Comparison of ENCODE assay signal across 12 cellular contexts in genomic region chr16:28936784-28937155, GRCh38. TPM values are rescaled to one million over a fixed set of nuclear protein-coding genes. Genes with fewer than 3 reads are reported as not detected.
DNase-seq lines count a peak whose midpoint lies in the region; ATAC-seq and TF ChIP-seq lines count a peak whose summit lies in the region.
"Had no signal": no experiment of that assay in that cellular context is flagged by ENCODE, and none has a peak within 500 bp of the region (broad histone marks: within the 10 kb centered on the region; RNA-seq: fewer than 3 reads in every experiment).

No MANE protein-coding gene starts in this region.

- peak overlapping the region; percentile 52 for H3K27ac Mint-ChIP-seq in activated naive CD4-positive, alpha-beta T cell treated with anti-CD3 and anti-CD28 coated beads for 36 hours
- H3K27ac Mint-ChIP-seq in activated CD4-positive, alpha-beta memory T cell treated with anti-CD3 and anti-CD28 coated beads, Interleukin-2, amount 10 ng/mL, durations not matched to agents 7 days and 5 days: no peak overlapping the region
- peak overlapping the region in 1 of 2 donors; percentile 54 for H3K27ac Mint-ChIP-seq in stimulated activated naive CD8-positive, alpha-beta T cell treated with anti-CD3 and anti-CD28 coated beads, Interleukin-15, amount 100 ng/mL, for 72 hours

- no peaks in the 10 kb centered on the region for H3K36me3 ChIP-seq in left lung
- H3K36me3 ChIP-seq in vagina: no peaks in the 10 kb centered on the region

- no peak for DNase-seq in activated naive CD4-positive, alpha-beta T cell treated with anti-CD3 and anti-CD28 coated beads for 36 hours
- DNase-seq in activated naive CD4-positive, alpha-beta T cell treated with Interleukin-2 at 50 U/mL for 16 hours: no peak
- no peak for DNase-seq in activated CD4-positive, alpha-beta memory T cell treated with anti-CD3 and anti-CD28 coated beads, Interleukin-2, amount 10 ng/mL, durations not matched to agents 7 days and 5 days
- DNase-seq in left lung (peak; percentile 32 to 80), vagina (ENCODE audit: extremely low spot score in 2 of 2) (no peak), NK-92 (lab: John Stamatoyannopoulos, UW; ENCODE audit: unreplicated experiment) (no peak)
- DNase-seq in stimulated activated naive CD8-positive, alpha-beta T cell treated with anti-CD3 and anti-CD28 coated beads, Interleukin-15, amount 100 ng/mL, for 72 hours: no peak
- no peak for DNase-seq in stimulated activated CD4-positive, alpha-beta T cell treated with anti-CD3 and anti-CD28 coated beads, Interleukin-2, amount 100 ng/mL, for 48 hours
- DNase-seq: DMS 273 treated with DMSO at 0.1 percent for 48 hours, NCI-H510A treated with DMSO at 0.1 percent for 48 hours had no signal

- peak overlapping the region in 1 of 2 donors; percentile 27 for H3K4me3 ChIP-seq in left lung
- H3K4me3 ChIP-seq in vagina: no peak overlapping the region

- peak overlapping the region; percentile 66 for H3K4me3 Mint-ChIP-seq in activated naive CD4-positive, alpha-beta T cell treated with anti-CD3 and anti-CD28 coated beads for 36 hours
- H3K4me3 Mint-ChIP-seq in activated CD4-positive, alpha-beta memory T cell treated with anti-CD3 and anti-CD28 coated beads, Interleukin-2, amount 10 ng/mL, durations not matched to agents 7 days and 5 days: peak overlapping the region; percentile 58
- H3K4me3 Mint-ChIP-seq in stimulated activated naive CD8-positive, alpha-beta T cell treated with anti-CD3 and anti-CD28 coated beads, Interleukin-15, amount 100 ng/mL, for 72 hours: peak overlapping the region; percentile 74 to 78

- POLR2A ChIA-PET in activated CD4-positive, alpha-beta memory T cell treated with anti-CD3 and anti-CD28 coated beads, Interleukin-2, amount 10 ng/mL, durations not matched to agents 7 days and 5 days (lab: Charles Lee): interaction anchor here (0.8 to 2.1 kb wide), 4 partner anchors 8 to 114 kb away, joined by 3 to 12 read pairs (median 6); partner anchors contain the start of genes ATXN2L and RABEP2

- H3K36me3 Mint-ChIP-seq in activated naive CD4-positive, alpha-beta T cell treated with anti-CD3 and anti-CD28 coated beads for 36 hours (ENCODE audit: low read depth): no peaks in the 10 kb centered on the region
- H3K36me3 Mint-ChIP-seq in activated CD4-positive, alpha-beta memory T cell treated with anti-CD3 and anti-CD28 coated beads, Interleukin-2, amount 10 ng/mL, durations not matched to agents 7 days and 5 days (ENCODE audit: low read depth): no peaks in the 10 kb centered on the region

- no peak for TF ChIP-seq POLR2A in vagina (IDR thresholded peaks at IDR 0.05)

- no peak for ATAC-seq in left lung
- ATAC-seq in stimulated activated naive CD8-positive, alpha-beta T cell treated with anti-CD3 and anti-CD28 coated beads, Interleukin-15, amount 100 ng/mL, for 72 hours: peak; percentile 9

- H3K4me1 Mint-ChIP-seq in activated naive CD4-positive, alpha-beta T cell treated with anti-CD3 and anti-CD28 coated beads for 36 hours (ENCODE audit: low read depth): peaks cover 15% of the 10 kb centered on the region
- peaks cover 16% of the 10 kb centered on the region for H3K4me1 Mint-ChIP-seq in activated CD4-positive, alpha-beta memory T cell treated with anti-CD3 and anti-CD28 coated beads, Interleukin-2, amount 10 ng/mL, durations not matched to agents 7 days and 5 days
- peaks cover 30% of the 10 kb centered on the region for H3K4me1 Mint-ChIP-seq in stimulated activated naive CD8-positive, alpha-beta T cell treated with anti-CD3 and anti-CD28 coated beads, Interleukin-15, amount 100 ng/mL, for 72 hours

- no peak for TF ChIP-seq CTCF in left lung (IDR thresholded peaks at IDR 0.05)
- no peak for TF ChIP-seq CTCF in vagina (IDR thresholded peaks at IDR 0.05)

- H3K9me3 Mint-ChIP-seq in activated naive CD4-positive, alpha-beta T cell treated with anti-CD3 and anti-CD28 coated beads for 36 hours: no peaks in the 10 kb centered on the region
- no peaks in the 10 kb centered on the region for H3K9me3 Mint-ChIP-seq in activated CD4-positive, alpha-beta memory T cell treated with anti-CD3 and anti-CD28 coated beads, Interleukin-2, amount 10 ng/mL, durations not matched to agents 7 days and 5 days
- no peaks in the 10 kb centered on the region for H3K9me3 Mint-ChIP-seq in stimulated activated naive CD8-positive, alpha-beta T cell treated with anti-CD3 and anti-CD28 coated beads, Interleukin-15, amount 100 ng/mL, for 72 hours

- CTCF ChIA-PET in activated naive CD4-positive, alpha-beta T cell treated with anti-CD3 and anti-CD28 coated beads for 36 hours (lab: Charles Lee): interaction anchor here (1.3 kb wide), 1 partner anchor 8 kb away, joined by 10 read pairs; no protein-coding TSS in a partner anchor
- CTCF ChIA-PET in activated CD4-positive, alpha-beta memory T cell treated with anti-CD3 and anti-CD28 coated beads, Interleukin-2, amount 10 ng/mL, durations not matched to agents 7 days and 5 days (lab: Charles Lee): interaction anchor here (0.6 to 3.3 kb wide), 5 partner anchors 8 to 114 kb away, joined by 3 to 37 read pairs (median 4); partner anchors contain the start of genes ATXN2L and NFATC2IP

- peaks cover 0 to 13% of the 10 kb centered on the region in 2 donors for H3K4me1 ChIP-seq in left lung
- H3K4me1 ChIP-seq in vagina: peaks cover 5% of the 10 kb centered on the region

- H3K27ac ChIP-seq in left lung: no peak overlapping the region
- H3K27ac ChIP-seq in vagina: no peak overlapping the region
- H3K27ac ChIP-seq: SK-N-MC had no signal

- intact Hi-C loops in activated naive CD4-positive, alpha-beta T cell treated with anti-CD3 and anti-CD28 coated beads for 36 hours (cut with micrococcal nuclease): loop anchor here (1.0 kb wide), 1 partner anchor 11 kb away; the partner anchor contains the start of gene RABEP2
- intact Hi-C loops in left lung (cut with DNase I): loop anchor here in 1 of 2 donors (10.0 kb wide), 1 partner anchor 112 kb away; the partner anchor contains the start of gene ATXN2L
- intact Hi-C loops in vagina (cut with DNase I): no loop called here

- H3K27me3 Mint-ChIP-seq in activated naive CD4-positive, alpha-beta T cell treated with anti-CD3 and anti-CD28 coated beads for 36 hours (ENCODE audit: low read depth): no peaks in the 10 kb centered on the region
- H3K27me3 Mint-ChIP-seq in activated CD4-positive, alpha-beta memory T cell treated with anti-CD3 and anti-CD28 coated beads, Interleukin-2, amount 10 ng/mL, durations not matched to agents 7 days and 5 days: peaks cover 2% of the 10 kb centered on the region
- no peaks in the 10 kb centered on the region for H3K27me3 Mint-ChIP-seq in stimulated activated naive CD8-positive, alpha-beta T cell treated with anti-CD3 and anti-CD28 coated beads, Interleukin-15, amount 100 ng/mL, for 72 hours

- no peaks in the 10 kb centered on the region for H3K9me3 ChIP-seq in left lung
- no peaks in the 10 kb centered on the region for H3K9me3 ChIP-seq in vagina

- H3K27me3 ChIP-seq in left lung (no peaks in the 10 kb centered on the region), vagina (no peaks in the 10 kb centered on the region)

RNA-seq across cellular contexts. Expression of gene CD19, which starts 5.0 kb away (rescaled TPM):
- under 1 TPM; 0.19 to 0.22 TPM for total RNA-seq in activated naive CD4-positive, alpha-beta T cell treated with anti-CD3 and anti-CD28 coated beads for 36 hours
- total RNA-seq in activated CD4-positive, alpha-beta memory T cell treated with anti-CD3 and anti-CD28 coated beads, Interleukin-2, amount 10 ng/mL, durations not matched to agents 7 days and 5 days: not detected
- total RNA-seq in left lung (under 1 TPM; 0.29 to 0.52 TPM), vagina (not detected)
- total RNA-seq: PC-3 had no signal

RNA-seq across cellular contexts. Expression of gene RABEP2, which starts 11.7 kb away (rescaled TPM):
- 10 to 100 TPM; 11.6 to 14.0 TPM for total RNA-seq in activated naive CD4-positive, alpha-beta T cell treated with anti-CD3 and anti-CD28 coated beads for 36 hours
- 10 to 100 TPM; 15.7 to 16.5 TPM for total RNA-seq in activated CD4-positive, alpha-beta memory T cell treated with anti-CD3 and anti-CD28 coated beads, Interleukin-2, amount 10 ng/mL, durations not matched to agents 7 days and 5 days
- total RNA-seq in left lung: 10 to 100 TPM; 21.4 to 24.5 TPM
- total RNA-seq in vagina: 44.7 TPM

RNA-seq across cellular contexts. Expression of gene NFATC2IP, which starts 14.0 kb away (rescaled TPM):
- total RNA-seq in activated naive CD4-positive, alpha-beta T cell treated with anti-CD3 and anti-CD28 coated beads for 36 hours: 10 to 100 TPM; 55.5 to 58.9 TPM
- total RNA-seq in activated CD4-positive, alpha-beta memory T cell treated with anti-CD3 and anti-CD28 coated beads, Interleukin-2, amount 10 ng/mL, durations not matched to agents 7 days and 5 days: 10 to 100 TPM; 96.7 TPM
- total RNA-seq in left lung: 10 to 100 TPM; 37.3 to 42.4 TPM
- total RNA-seq in vagina: 26.0 TPM

RNA-seq across cellular contexts. Expression of gene SPNS1, which starts 37.8 kb away (rescaled TPM):
- total RNA-seq in activated naive CD4-positive, alpha-beta T cell treated with anti-CD3 and anti-CD28 coated beads for 36 hours: 10 to 100 TPM; 10.3 to 10.5 TPM
- 10 to 100 TPM; 20.6 to 24.7 TPM for total RNA-seq in activated CD4-positive, alpha-beta memory T cell treated with anti-CD3 and anti-CD28 coated beads, Interleukin-2, amount 10 ng/mL, durations not matched to agents 7 days and 5 days
- total RNA-seq in left lung (10 to 100 TPM; 52.8 to 61.5 TPM), vagina (29.0 TPM)

RNA-seq across cellular contexts. Expression of gene LAT, which starts 48.1 kb away (rescaled TPM):
- total RNA-seq in activated naive CD4-positive, alpha-beta T cell treated with anti-CD3 and anti-CD28 coated beads for 36 hours: 100 to 1,000 TPM; 122 to 128 TPM
- total RNA-seq in activated CD4-positive, alpha-beta memory T cell treated with anti-CD3 and anti-CD28 coated beads, Interleukin-2, amount 10 ng/mL, durations not matched to agents 7 days and 5 days: 100 to 1,000 TPM; 333 to 341 TPM
- total RNA-seq in left lung: 10 to 100 TPM in 1 of 2 donors, 1 to 10 TPM in 1; 5.8 to 14.0 TPM
- 4.7 TPM for total RNA-seq in vagina

Comparison
In these comparisons a context has a peak if more than half of its experiments do, and no peak if none do; other contexts are left out.
1. DNase-seq: peak in left lung (2 of 2); none in activated naive CD4-positive, alpha-beta T cell treated with anti-CD3 and anti-CD28 coated beads for 36 hours (single experiment), activated naive CD4-positive, alpha-beta T cell treated with Interleukin-2 at 50 U/mL for 16 hours (single experiment), activated CD4-positive, alpha-beta memory T cell treated with anti-CD3 and anti-CD28 coated beads, Interleukin-2, amount 10 ng/mL, durations not matched to agents 7 days and 5 days (single experiment), stimulated activated naive CD8-positive, alpha-beta T cell treated with anti-CD3 and anti-CD28 coated beads, Interleukin-15, amount 100 ng/mL, for 72 hours (0 of 2), vagina (0 of 2), stimulated activated CD4-positive, alpha-beta T cell treated with anti-CD3 and anti-CD28 coated beads, Interleukin-2, amount 100 ng/mL, for 48 hours (0 of 2) and NK-92 (single experiment).
2. Peak in every context shown above with its lines, with median percentiles within 50 percentile points of each other: H3K4me3 Mint-ChIP-seq.